8 cellular contexts compared by ENCODE assay signal in genomic region chr12:53159195-53159834, GRCh38. TPM values are rescaled to one million over a fixed set of nuclear protein-coding genes. Genes with fewer than 3 reads are reported as not detected.
DNase-seq lines count a peak whose midpoint lies in the region; ATAC-seq, FAIRE-seq and TF ChIP-seq lines count a peak whose summit lies in the region.

No MANE protein-coding gene starts in this region.

- no peaks in the 10 kb centered on the region for H3K27me3 Mint-ChIP-seq in activated CD4-positive, alpha-beta T cell treated with anti-CD3 and anti-CD28 coated beads, Interleukin-2, amount 10 ng/mL, durations not matched to agents 24 days and 14 days

- ATAC-seq in HG03520 (IDR thresholded peaks at IDR 0.05; ENCODE audit: unreplicated experiment), result peak; percentile 58

- TF ChIP-seq CTCF in colonic mucosa (IDR thresholded peaks at IDR 0.05) (peak; percentile 95), liver (IDR thresholded peaks at IDR 0.05; ENCODE audit: low read depth, low read length, missing input control) (peak; percentile 99)

- H3K9ac ChIP-seq in colonic mucosa (ENCODE audit: low read depth in 2 of 2, low read length in 2 of 2), result no peak overlapping the region
- no peak overlapping the region for H3K9ac ChIP-seq in liver (ENCODE audit: low read depth in 1 of 2, low read length in 2 of 2)

- no peaks in the 10 kb centered on the region for H3K36me3 Mint-ChIP-seq in activated CD4-positive, alpha-beta T cell treated with anti-CD3 and anti-CD28 coated beads, Interleukin-2, amount 10 ng/mL, durations not matched to agents 24 days and 14 days (ENCODE audit: low read depth)

- H3K27ac Mint-ChIP-seq in activated CD4-positive, alpha-beta T cell treated with anti-CD3 and anti-CD28 coated beads, Interleukin-2, amount 10 ng/mL, durations not matched to agents 24 days and 14 days, result peak overlapping the region; percentile 38

- H3K27me3 ChIP-seq in colonic mucosa (no peaks in the 10 kb centered on the region), liver (ENCODE audit: control insufficient read depth in 4 of 4, insufficient read depth in 4 of 4, low read length in 3 of 4) (no peaks in the 10 kb centered on the region)

- no peaks in the 10 kb centered on the region for H3K9me3 ChIP-seq in colonic mucosa
- no peaks in the 10 kb centered on the region for H3K9me3 ChIP-seq in liver (ENCODE audit: control insufficient read depth in 4 of 4, low read length in 3 of 4)

- intact Hi-C loops in activated CD4-positive, alpha-beta T cell treated with anti-CD3 and anti-CD28 coated beads, Interleukin-2, amount 10 ng/mL, durations not matched to agents 24 days and 14 days (cut with micrococcal nuclease), result loop anchor here (1.0 to 5.0 kb wide), 9 partner anchors 31 to 186 kb away; partner anchors contain the start of genes AAAS, ESPL1 and PFDN5
- intact Hi-C loops in colonic mucosa (cut with DNase I), result loop anchor here (2.0 to 5.0 kb wide), 2 partner anchors 37 to 133 kb away; no protein-coding TSS in a partner anchor

- H3K4me1 Mint-ChIP-seq in activated CD4-positive, alpha-beta T cell treated with anti-CD3 and anti-CD28 coated beads, Interleukin-2, amount 10 ng/mL, durations not matched to agents 24 days and 14 days, result peaks cover 9% of the 10 kb centered on the region

- 8% methylated on average over 14 of the region's 14 CpGs for WGBS in liver

- peak overlapping the region; percentile 8 for H3K4me3 Mint-ChIP-seq in activated CD4-positive, alpha-beta T cell treated with anti-CD3 and anti-CD28 coated beads, Interleukin-2, amount 10 ng/mL, durations not matched to agents 24 days and 14 days

- H3K4me3 ChIP-seq in colonic mucosa, result no peak overlapping the region
- H3K4me3 ChIP-seq in liver (ENCODE audit: low read depth in 1 of 3, low read length in 3 of 3), result no peak overlapping the region

- TF ChIP-seq RAD21 in liver (IDR thresholded peaks at IDR 0.05), result peak; percentile 95 to 97

- no peaks in the 10 kb centered on the region for H3K9me3 Mint-ChIP-seq in activated CD4-positive, alpha-beta T cell treated with anti-CD3 and anti-CD28 coated beads, Interleukin-2, amount 10 ng/mL, durations not matched to agents 24 days and 14 days

- DNase-seq in 8988T (peak; percentile 77), GM18507 (ENCODE audit: extremely low spot score, insufficient read length, low read depth) (peak; percentile 86), NCI-H526 treated with DMSO at 0.1 percent for 48 hours (lab: John Stamatoyannopoulos, UW) (peak; percentile 34), colonic mucosa (peak; percentile 91)
- peak; percentile 97 for DNase-seq in activated CD4-positive, alpha-beta T cell treated with anti-CD3 and anti-CD28 coated beads, Interleukin-2, amount 10 ng/mL, durations not matched to agents 24 days and 14 days
- DNase-seq in stimulated activated CD4-positive, alpha-beta T cell treated with anti-CD3 and anti-CD28 coated beads, TNF-alpha, amount 100 ng/mL, for 4 hours (ENCODE audit: low read depth in 3 of 3), result peak; percentile 78 to 85 (median 80)

- H3K36me3 ChIP-seq in colonic mucosa (no peaks in the 10 kb centered on the region), liver (ENCODE audit: control insufficient read depth in 4 of 4, insufficient read depth in 3 of 4, low read depth in 1 of 4, low read length in 3 of 4) (peaks cover 0 to 2% (median 0%) of the 10 kb centered on the region in 4 donors)

- H3K4me1 ChIP-seq in colonic mucosa (no peaks in the 10 kb centered on the region), liver (ENCODE audit: control insufficient read depth in 4 of 4, insufficient read depth in 4 of 4, low read length in 3 of 4) (peaks cover 12 to 53% (median 52%) of the 10 kb centered on the region in 4 donors)

- FAIRE-seq in GM18507 (lab: Jason Lieb, UNC), result peak; percentile 96

- H3K27ac ChIP-seq in colonic mucosa, result no peak overlapping the region
- peak overlapping the region in 1 of 2 donors; percentile 17 for H3K27ac ChIP-seq in liver (ENCODE audit: low read depth in 1 of 2, low read length in 2 of 2)

TF ChIP-seq in liver, 16 proteins besides CTCF, POLR2A, EP300 and RAD21:
- TF ChIP-seq MAX (IDR thresholded peaks at IDR 0.05) (no peak), GABPA (IDR thresholded peaks at IDR 0.05 in 1 of 2, conservative IDR thresholded peaks at IDR 0.05 in 1 of 2) (no peak), TAF1 (conservative IDR thresholded peaks at IDR 0.05) (no peak), SP1 (IDR thresholded peaks at IDR 0.05) (peak; percentile 29), RXRA (IDR thresholded peaks at IDR 0.05) (peak; percentile 37 to 45), HNF4A (conservative IDR thresholded peaks at IDR 0.05) (peak; percentile 44 to 49), ATF3 (IDR thresholded peaks at IDR 0.05) (peak; percentile 88)

RNA-seq across cellular contexts. Expression of gene ZNF740, which starts 21.2 kb away (rescaled TPM):
- 44.0 and 50.5 TPM in 2 replicates for total RNA-seq in activated CD4-positive, alpha-beta T cell treated with anti-CD3 and anti-CD28 coated beads, Interleukin-2, amount 10 ng/mL, durations not matched to agents 24 days and 14 days
- 10 to 100 TPM; 27.5 to 32.3 TPM for total RNA-seq in colonic mucosa
- total RNA-seq in liver, result 10 to 100 TPM in 1 of 2 donors, 1 to 10 TPM in 1; 8.4 to 14.4 TPM
- polyA plus RNA-seq in liver, result 1 to 10 TPM; 1.4 to 4.3 TPM

RNA-seq across cellular contexts. Expression of gene CSAD, which starts 21.4 kb away (rescaled TPM):
- total RNA-seq in activated CD4-positive, alpha-beta T cell treated with anti-CD3 and anti-CD28 coated beads, Interleukin-2, amount 10 ng/mL, durations not matched to agents 24 days and 14 days, result 21.6 and 25.6 TPM in 2 replicates
- total RNA-seq in colonic mucosa (10 to 100 TPM in 1 of 2 donors, 1 to 10 TPM in 1; 9.1 to 20.4 TPM), liver (10 to 100 TPM in 1 of 2 donors, 1 to 10 TPM in 1; 4.4 to 37.1 TPM)
- polyA plus RNA-seq in liver, result 10 to 100 TPM; 33.1 to 41.5 TPM

RNA-seq across cellular contexts. Expression of gene ITGB7, which starts 47.7 kb away (rescaled TPM):
- 226 and 239 TPM in 2 replicates for total RNA-seq in activated CD4-positive, alpha-beta T cell treated with anti-CD3 and anti-CD28 coated beads, Interleukin-2, amount 10 ng/mL, durations not matched to agents 24 days and 14 days
- total RNA-seq in colonic mucosa, result 1 to 10 TPM; 5.3 to 8.8 TPM
- total RNA-seq in liver, result 1 to 10 TPM; 1.7 to 1.8 TPM
- polyA plus RNA-seq in liver, result 1 to 10 TPM; 2.4 TPM

RNA-seq across cellular contexts. Expression of gene SOAT2, which starts 56.0 kb away (rescaled TPM):
- total RNA-seq in activated CD4-positive, alpha-beta T cell treated with anti-CD3 and anti-CD28 coated beads, Interleukin-2, amount 10 ng/mL, durations not matched to agents 24 days and 14 days, result not detected in 2 replicates
- total RNA-seq in colonic mucosa, result under 1 TPM in 1 of 2 donors, not detected in 1; 0.12 TPM
- 1 to 10 TPM in 1 of 2 donors, under 1 TPM in 1; 0.92 to 9.4 TPM for total RNA-seq in liver
- polyA plus RNA-seq in liver, result 1 to 10 TPM in 1 of 2 donors, under 1 TPM in 1; 0.48 to 1.6 TPM

Comparison
In these comparisons a context has a peak if more than half of its experiments do, and no peak if none do; other contexts are left out.
1. DNase-seq: peak in every context shown above with its lines; median percentile 97 in activated CD4-positive, alpha-beta T cell treated with anti-CD3 and anti-CD28 coated beads, Interleukin-2, amount 10 ng/mL, durations not matched to agents 24 days and 14 days; 91 in colonic mucosa; 86 in GM18507; 80 in stimulated activated CD4-positive, alpha-beta T cell treated with anti-CD3 and anti-CD28 coated beads, TNF-alpha, amount 100 ng/mL, for 4 hours; 77 in 8988T; 34 in NCI-H526 treated with DMSO at 0.1 percent for 48 hours.
2. RNA of gene ITGB7, which starts 47.7 kb away (total RNA-seq): 226 to 239 TPM in activated CD4-positive, alpha-beta T cell treated with anti-CD3 and anti-CD28 coated beads, Interleukin-2, amount 10 ng/mL, durations not matched to agents 24 days and 14 days; 5.3 to 8.8 TPM in colonic mucosa and 1.7 to 1.8 TPM in liver; every median in the first group is over 10 times any median in the second.